ENCODE assay signal across 8 cellular contexts in genomic region chr11:82996966-82997606, GRCh38.
A peak's percentile ranks its signal among the peaks of the same experiment; 100 is the strongest.
DNase-seq lines count a peak whose midpoint lies in the region; ATAC-seq, FAIRE-seq and TF ChIP-seq lines count a peak whose summit lies in the region.

No MANE protein-coding gene starts in this region.

- peaks cover 0 to 2% (median 0%) of the 10 kb centered on the region in 3 donors for H3K27me3 Mint-ChIP-seq in immature natural killer cell (ENCODE audit: low read depth in 3 of 3)

- TSS peak; percentile 62 for BruUV-seq in GM12878 (replicated peaks; lab: Mats Ljungman, UMichigan)

- H3K4me3 ChIP-seq in GM12878 = peak overlapping the region; percentile 15; the same call in 1 of the 2 replicates

- no peak for TF ChIP-seq POLR2A in GM12878 (IDR thresholded peaks at IDR 0.05; ENCODE audit: low read depth, low read length)

- 0 out of 2 replicates have a peak, but pooled peaks have one; percentile 0 for TF ChIP-seq RAD21 in GM12878 (IDR thresholded peaks at IDR 0.05; ENCODE audit: insufficient read depth, low read depth, low read length)

- no peak overlapping the region for H3K27ac Mint-ChIP-seq in immature natural killer cell

- H3K4me1 ChIP-seq in GM12878 (ENCODE audit: control insufficient read depth, insufficient read depth, low read length) = peaks cover 46% of the 10 kb centered on the region

- H3K9ac ChIP-seq in GM12878 (ENCODE audit: control insufficient read depth, insufficient read depth, low read length) = peak overlapping the region; percentile 1

- H3K36me3 Mint-ChIP-seq in immature natural killer cell = peaks cover 11 to 21% (median 12%) of the 10 kb centered on the region in 3 donors

- SMC1A ChIA-PET in GM12878 (lab: Charles Lee; ENCODE audit: uncharacterized antibody, unreplicated experiment) = interaction anchor here (0.7 to 8.3 kb wide), 31 partner anchors 10 to 174 kb away, joined by 3 to 138 read pairs (median 6); partner anchors contain the start of genes DDIAS, PRCP and RAB30

- H3K36me3 ChIP-seq in GM12878 (ENCODE audit: control insufficient read depth in 2 of 2, insufficient read depth in 2 of 2, low read length in 1 of 2) = peaks cover 4 to 9% of the 10 kb centered on the region in 2 experiments; a peak in 3 of 4 replicates

- peaks cover 7 to 19% of the 10 kb centered on the region in 2 donors for H3K4me1 Mint-ChIP-seq in immature natural killer cell

- WGBS in GM12878 (ENCODE audit: insufficient coverage, insufficient replicate concordance, low lambda C conversion rate, missing lambda C conversion rate) = 2% methylated on average over 14 of the region's 14 CpGs

- RAD21 ChIA-PET in GM12878 (lab: Charles Lee; ENCODE audit: unreplicated experiment) = interaction anchor here (0.8 to 8.0 kb wide), 19 partner anchors 11 to 165 kb away, joined by 3 to 96 read pairs (median 9); partner anchors contain the start of genes DDIAS, PCF11, PRCP and RAB30

- peak overlapping the region; percentile 72 for H3K4me2 ChIP-seq in GM12878 (ENCODE audit: control insufficient read depth, insufficient read depth)

- POLR2A ChIA-PET in GM12878 (lab: Charles Lee) = interaction anchor here (0.6 to 12.1 kb wide), 10 partner anchors 9 to 160 kb away, joined by 3 to 142 read pairs (median 5); partner anchors contain the start of genes PCF11 and RAB30

- ATAC-seq in GM21423 (IDR thresholded peaks at IDR 0.05; ENCODE audit: unreplicated experiment) (peak; percentile 92), HG03571 (IDR thresholded peaks at IDR 0.05; ENCODE audit: unreplicated experiment) (peak; percentile 96), GM12878 (peak; percentile 90)

- no peaks in the 10 kb centered on the region for H3K9me3 ChIP-seq in GM12878 (replicated peaks; ENCODE audit: control insufficient read depth, insufficient read depth, low read length)

- CTCF ChIA-PET in GM12878 (lab: Yijun Ruan, JAX) = interaction anchor here (0.6 to 4.5 kb wide), 14 partner anchors 10 to 162 kb away, joined by 3 to 35 read pairs (median 4); partner anchors contain the start of genes PCF11 and PRCP

- no peaks in the 10 kb centered on the region for H4K20me1 ChIP-seq in GM12878 (ENCODE audit: control insufficient read depth, insufficient read depth)

- intact Hi-C loops in GM12878 (cut with micrococcal nuclease; ENCODE audit: unreplicated experiment) = loop anchor here (1.0 to 2.0 kb wide), 2 partner anchors 69 to 160 kb away; partner anchors contain the start of gene PCF11

- peak; percentile 89 to 94; a peak in 3 of 4 replicates for TF ChIP-seq EP300 in GM12878 (IDR thresholded peaks at IDR 0.05; ENCODE audit: borderline replicate concordance in 1 of 2, control insufficient read depth in 1 of 2, low read depth in 2 of 2, low read length in 2 of 2)

- in situ Hi-C loops in GM12878 (cut with MboI) = no loop called here

- peaks cover 5% of the 10 kb centered on the region for H3K79me2 ChIP-seq in GM12878 (ENCODE audit: control insufficient read depth, insufficient read depth, low read length)

- no peak for TF ChIP-seq CTCF in GM12878 (IDR thresholded peaks at IDR 0.05 in 2 of 3, conservative IDR thresholded peaks at IDR 0.05 in 1 of 3; ENCODE audit: control insufficient read depth in 2 of 3, extremely low read depth in 1 of 3, insufficient read depth in 1 of 3, low read depth in 3 of 3, low read length in 3 of 3)

- FAIRE-seq in GM18507 (lab: Jason Lieb, UNC) (peak; percentile 93), GM12878 (lab: Jason Lieb, UNC) (peak; percentile 86)

- H3K27me3 ChIP-seq in GM12878 (replicated peaks in 1 of 2; ENCODE audit: control insufficient read depth in 2 of 2, insufficient read depth in 2 of 2, low read length in 1 of 2) = no peaks in the 10 kb centered on the region

- DNase-seq in GM18507 (ENCODE audit: extremely low spot score, insufficient read length, low read depth) (peak; percentile 67), GM12878 (ENCODE audit: low read depth, low spot score) (peak; percentile 87), immature natural killer cell (no peak), NCI-H128 (lab: John Stamatoyannopoulos, UW; ENCODE audit: unreplicated experiment) (no peak), HUDEP-2 (lab: John Stamatoyannopoulos, UW; ENCODE audit: unreplicated experiment in 76 of 76) (no peak), HuH-7.5 (ENCODE audit: low spot score) (no peak)

- H3K4me3 Mint-ChIP-seq in immature natural killer cell = no peak overlapping the region

- no peaks in the 10 kb centered on the region for H3K9me3 Mint-ChIP-seq in immature natural killer cell

- peak overlapping the region; percentile 67 for H3K27ac ChIP-seq in GM12878 (ENCODE audit: control insufficient read depth, insufficient read depth)

- H2AFZ ChIP-seq in GM12878 (ENCODE audit: control insufficient read depth, low read depth, low read length) = no peak overlapping the region

TF ChIP-seq in GM12878, 131 proteins besides CTCF, POLR2A, EP300 and RAD21 (continues in another document):
- TF ChIP-seq HSF1 (IDR thresholded peaks at IDR 0.05; ENCODE audit: low read depth, low read length) (no peak), CREM (IDR thresholded peaks at IDR 0.05; ENCODE audit: low read depth) (peak; percentile 90), FOXK2 (IDR thresholded peaks at IDR 0.05) (no peak), ATF2 (IDR thresholded peaks at IDR 0.05; ENCODE audit: low read length) (0 out of 2 replicates have a peak, but pooled peaks have one; percentile 28), ZBTB11 (CRISPR knock-in tag; IDR thresholded peaks at IDR 0.05) (no peak), BCLAF1 (IDR thresholded peaks at IDR 0.05) (no peak)

Comparison
In these comparisons a context has a peak if more than half of its experiments do, and no peak if none do; other contexts are left out.
1. DNase-seq: peak in GM18507 (single experiment) and GM12878 (single experiment); none in immature natural killer cell (0 of 3), NCI-H128 (single experiment), HUDEP-2 (0 of 76) and HuH-7.5 (single experiment).
2. Peak in every context shown above with its lines, with median percentiles within 50 percentile points of each other: ATAC-seq.